8 cellular contexts compared by ENCODE assay signal in the genomic region with DNA sequence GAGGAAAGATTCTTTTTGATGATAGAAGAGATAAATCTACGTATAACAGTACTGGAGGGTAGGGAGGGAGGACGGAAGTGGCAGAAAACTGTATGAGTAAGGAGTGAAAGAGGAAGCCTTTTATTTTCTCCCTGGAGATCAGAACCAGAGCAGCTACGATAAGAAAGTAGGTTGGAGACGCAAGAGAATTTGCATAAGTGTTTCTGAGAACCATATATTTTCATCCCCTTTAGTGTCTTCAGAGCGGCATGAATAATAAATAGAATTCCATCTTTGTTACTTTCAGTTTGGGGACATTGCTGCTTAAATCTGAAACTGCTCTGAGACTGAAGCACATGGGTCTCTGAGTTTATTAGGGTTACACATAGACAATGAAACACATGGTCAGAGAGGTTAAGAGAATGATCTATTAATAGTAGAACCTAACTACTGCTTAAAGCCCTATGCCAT.
A peak's percentile ranks its signal among the peaks of the same experiment; 100 is the strongest.
DNase-seq lines count a peak whose midpoint lies in the region; ATAC-seq and TF ChIP-seq lines count a peak whose summit lies in the region.

No MANE protein-coding gene starts in this region.

- no peaks in the 10 kb centered on the region for H3K9me3 ChIP-seq in CD4-positive, CD25-positive, alpha-beta regulatory T cell (ENCODE audit: control insufficient read depth in 2 of 2, low read length in 2 of 2)

- H3K36me3 Mint-ChIP-seq in CD4-positive, CD25-positive, alpha-beta regulatory T cell = no peaks in the 10 kb centered on the region
- H3K36me3 Mint-ChIP-seq in activated naive CD4-positive, alpha-beta T cell treated with anti-CD3 and anti-CD28 coated beads, Interleukin-2, amount 50 U/mL, for 72 hours = no peaks in the 10 kb centered on the region
- no peaks in the 10 kb centered on the region for H3K36me3 Mint-ChIP-seq in stimulated activated memory B cell treated with anti-CD40 and anti-IgM and Interleukin-4, amounts not matched to agents 10 μg/mL and 1 μg/mL and 100 μg/mL, for 72 hours

- no peaks in the 10 kb centered on the region for H3K36me3 ChIP-seq in CD4-positive, CD25-positive, alpha-beta regulatory T cell (ENCODE audit: control insufficient read depth, insufficient read depth, low read length)

- intact Hi-C loops in lower leg skin (cut with DNase I; ENCODE audit: low total_unique reads) = no loop called here

- H3K27ac Mint-ChIP-seq in CD4-positive, CD25-positive, alpha-beta regulatory T cell = peak overlapping the region in 1 of 3 donors; percentile 11
- H3K27ac Mint-ChIP-seq in activated naive CD4-positive, alpha-beta T cell treated with anti-CD3 and anti-CD28 coated beads, Interleukin-2, amount 50 U/mL, for 72 hours = peak overlapping the region in 1 of 2 donors; percentile 71
- no peak overlapping the region for H3K27ac Mint-ChIP-seq in stimulated activated memory B cell treated with anti-CD40 and anti-IgM and Interleukin-4, amounts not matched to agents 10 μg/mL and 1 μg/mL and 100 μg/mL, for 72 hours

- TF ChIP-seq CTCF in lower leg skin (IDR thresholded peaks at IDR 0.05) = no peak

- H3K9me3 Mint-ChIP-seq in CD4-positive, CD25-positive, alpha-beta regulatory T cell = peaks cover 0 to 4% (median 0%) of the 10 kb centered on the region in 7 donors
- H3K9me3 Mint-ChIP-seq in activated naive CD4-positive, alpha-beta T cell treated with anti-CD3 and anti-CD28 coated beads, Interleukin-2, amount 50 U/mL, for 72 hours = peaks cover 0 to 4% of the 10 kb centered on the region in 2 donors
- H3K9me3 Mint-ChIP-seq in stimulated activated memory B cell treated with anti-CD40 and anti-IgM and Interleukin-4, amounts not matched to agents 10 μg/mL and 1 μg/mL and 100 μg/mL, for 72 hours = peaks cover 3% of the 10 kb centered on the region

- H3K27me3 Mint-ChIP-seq in CD4-positive, CD25-positive, alpha-beta regulatory T cell = peaks cover 7% of the 10 kb centered on the region
- no peaks in the 10 kb centered on the region for H3K27me3 Mint-ChIP-seq in stimulated activated memory B cell treated with anti-CD40 and anti-IgM and Interleukin-4, amounts not matched to agents 10 μg/mL and 1 μg/mL and 100 μg/mL, for 72 hours

- H3K4me3 Mint-ChIP-seq in CD4-positive, CD25-positive, alpha-beta regulatory T cell = peak overlapping the region in 1 of 4 donors; percentile 67
- H3K4me3 Mint-ChIP-seq in stimulated activated memory B cell treated with anti-CD40 and anti-IgM and Interleukin-4, amounts not matched to agents 10 μg/mL and 1 μg/mL and 100 μg/mL, for 72 hours = no peak overlapping the region

- ATAC-seq in CD4-positive, CD25-positive, alpha-beta regulatory T cell (ENCODE audit: low read depth in 2 of 2) = no peak
- ATAC-seq in GM19328 (IDR thresholded peaks at IDR 0.05; ENCODE audit: unreplicated experiment) = peak; percentile 71
- ATAC-seq in HG03342 (IDR thresholded peaks at IDR 0.05; ENCODE audit: unreplicated experiment) = peak; percentile 89
- ATAC-seq in activated naive CD4-positive, alpha-beta T cell treated with anti-CD3 and anti-CD28 coated beads, Interleukin-2, amount 50 U/mL, for 72 hours = peak; percentile 65 to 83
- peak; percentile 83 for ATAC-seq in stimulated activated memory B cell treated with anti-CD40 and anti-IgM and Interleukin-4, amounts not matched to agents 10 μg/mL and 1 μg/mL and 100 μg/mL, for 72 hours

- no peak for TF ChIP-seq POLR2A in lower leg skin (IDR thresholded peaks at IDR 0.05)

- peak in 1 of 3 donors; percentile 38 for DNase-seq in CD4-positive, CD25-positive, alpha-beta regulatory T cell
- DNase-seq in activated naive CD4-positive, alpha-beta T cell treated with anti-CD3 and anti-CD28 coated beads, Interleukin-2, amount 50 U/mL, for 72 hours (ENCODE audit: low spot score in 2 of 2) = no peak
- DNase-seq in lower leg skin (ENCODE audit: low spot score in 2 of 2) = no peak
- no peak for DNase-seq in midbrain (lab: John Stamatoyannopoulos, UW)
- DNase-seq in NCI-H2107 (lab: John Stamatoyannopoulos, UW) = no peak

- no peaks in the 10 kb centered on the region for H3K4me1 ChIP-seq in CD4-positive, CD25-positive, alpha-beta regulatory T cell (ENCODE audit: control insufficient read depth, insufficient read depth, low read length, poor library complexity, severe bottlenecking)

- H3K4me1 Mint-ChIP-seq in CD4-positive, CD25-positive, alpha-beta regulatory T cell = peaks cover 0 to 6% (median 2%) of the 10 kb centered on the region in 4 donors
- peaks cover 22% of the 10 kb centered on the region for H3K4me1 Mint-ChIP-seq in stimulated activated memory B cell treated with anti-CD40 and anti-IgM and Interleukin-4, amounts not matched to agents 10 μg/mL and 1 μg/mL and 100 μg/mL, for 72 hours

- no peak overlapping the region for H3K27ac ChIP-seq in CD4-positive, CD25-positive, alpha-beta regulatory T cell (ENCODE audit: insufficient read depth, low read length, poor library complexity, severe bottlenecking)

- 24 to 27% methylated on average over 5 of the region's 5 CpGs for WGBS in lower leg skin, 2 donors

- H3K4me3 ChIP-seq in CD4-positive, CD25-positive, alpha-beta regulatory T cell (ENCODE audit: low read depth, low read length) = peak overlapping the region; percentile 48
- H3K4me3 ChIP-seq in lower leg skin (ENCODE audit: low read depth, poor library complexity, severe bottlenecking) = no peak overlapping the region

- no peaks in the 10 kb centered on the region for H3K27me3 ChIP-seq in CD4-positive, CD25-positive, alpha-beta regulatory T cell (ENCODE audit: control insufficient read depth, insufficient read depth, low read length)

Comparison
In these comparisons a context has a peak if more than half of its experiments do, and no peak if none do; other contexts are left out.
1. ATAC-seq: peak in GM19328 (single experiment), HG03342 (single experiment), activated naive CD4-positive, alpha-beta T cell treated with anti-CD3 and anti-CD28 coated beads, Interleukin-2, amount 50 U/mL, for 72 hours (2 of 2) and stimulated activated memory B cell treated with anti-CD40 and anti-IgM and Interleukin-4, amounts not matched to agents 10 μg/mL and 1 μg/mL and 100 μg/mL, for 72 hours (single experiment); none in CD4-positive, CD25-positive, alpha-beta regulatory T cell (0 of 2).